In the genomic region with DNA sequence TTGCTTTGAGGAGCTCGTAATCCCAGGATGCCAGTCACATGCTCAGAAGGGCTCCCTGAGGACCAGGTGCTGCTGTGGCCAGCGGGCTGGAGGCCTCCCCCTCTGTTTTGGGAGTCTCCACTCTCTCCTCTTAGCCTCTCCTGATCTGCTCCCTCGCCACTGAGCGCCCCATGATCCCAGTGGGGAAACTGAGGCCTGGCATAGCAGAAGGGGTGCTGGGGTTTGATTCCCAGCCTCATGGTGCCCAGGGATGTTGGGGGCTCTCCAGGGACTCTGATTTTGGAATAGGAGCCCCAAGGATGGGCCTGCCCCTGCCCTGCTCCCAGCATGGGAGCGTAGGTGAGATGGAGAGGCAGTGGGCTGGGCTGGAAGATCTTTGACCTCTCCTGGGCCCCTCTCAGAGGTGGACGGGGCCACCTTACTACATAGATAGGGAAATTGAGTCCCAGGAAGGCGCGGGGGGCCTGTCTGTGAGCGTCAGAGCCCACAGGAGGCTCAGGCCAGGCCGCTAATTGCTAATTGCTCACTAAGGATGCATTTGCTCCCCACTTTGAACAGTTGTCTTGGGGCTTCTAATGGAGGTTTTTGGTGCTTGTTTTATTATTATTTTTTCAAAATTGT, we compare ENCODE assay signal across 9 cellular contexts. TPM values are rescaled to one million over a fixed set of nuclear protein-coding genes. Genes with fewer than 3 reads are reported as not detected.
DNase-seq lines count a peak whose midpoint lies in the region; ATAC-seq and TF ChIP-seq lines count a peak whose summit lies in the region.
"Had no signal": no experiment of that assay in that cellular context is flagged by ENCODE, and none has a peak within 500 bp of the region (broad histone marks: within the 10 kb centered on the region; RNA-seq: fewer than 3 reads in every experiment).

No MANE protein-coding gene starts in this region.

- no peaks in the 10 kb centered on the region for H3K9me3 Mint-ChIP-seq in activated CD4-positive, alpha-beta T cell treated with anti-CD3 and anti-CD28 coated beads, Interleukin-2, amount 10 ng/mL, durations not matched to agents 24 days and 14 days
- H3K9me3 Mint-ChIP-seq in stimulated activated naive B cell treated with anti-CD40 and anti-IgM and Interleukin-4, amounts not matched to agents 10 μg/mL and 1 μg/mL and 100 μg/mL, for 72 hours = no peaks in the 10 kb centered on the region

- TF ChIP-seq CTCF in right atrium auricular region (IDR thresholded peaks at IDR 0.05) (no peak), GM10266 (IDR thresholded peaks at IDR 0.05; ENCODE audit: control insufficient read depth, insufficient read depth, low read depth, missing control alignments) (no peak)

- intact Hi-C loops in activated CD4-positive, alpha-beta T cell treated with anti-CD3 and anti-CD28 coated beads, Interleukin-2, amount 10 ng/mL, durations not matched to agents 24 days and 14 days (cut with micrococcal nuclease) = loop anchor here (1.0 to 5.0 kb wide), 4 partner anchors 8 to 416 kb away; partner anchors contain the start of genes BRD7 and SNX20

- H3K27me3 ChIP-seq in right atrium auricular region = no peaks in the 10 kb centered on the region

- peak overlapping the region; percentile 96 for H3K4me3 Mint-ChIP-seq in activated CD4-positive, alpha-beta T cell treated with anti-CD3 and anti-CD28 coated beads, Interleukin-2, amount 10 ng/mL, durations not matched to agents 24 days and 14 days
- peak overlapping the region; percentile 95 for H3K4me3 Mint-ChIP-seq in T-helper 17 cell
- H3K4me3 Mint-ChIP-seq in stimulated activated naive B cell treated with anti-CD40 and anti-IgM and Interleukin-4, amounts not matched to agents 10 μg/mL and 1 μg/mL and 100 μg/mL, for 72 hours = peak overlapping the region; percentile 89 to 91

- H3K4me3 ChIP-seq in right atrium auricular region = peak overlapping the region in 1 of 2 donors; percentile 49

- no peaks in the 10 kb centered on the region for H3K36me3 ChIP-seq in right atrium auricular region

- peak overlapping the region; percentile 96 for H3K27ac Mint-ChIP-seq in activated CD4-positive, alpha-beta T cell treated with anti-CD3 and anti-CD28 coated beads, Interleukin-2, amount 10 ng/mL, durations not matched to agents 24 days and 14 days
- peak overlapping the region; percentile 98 for H3K27ac Mint-ChIP-seq in T-helper 17 cell
- peak overlapping the region; percentile 97 for H3K27ac Mint-ChIP-seq in stimulated activated naive B cell treated with anti-CD40 and anti-IgM and Interleukin-4, amounts not matched to agents 10 μg/mL and 1 μg/mL and 100 μg/mL, for 72 hours

- DNase-seq in activated CD4-positive, alpha-beta T cell treated with anti-CD3 and anti-CD28 coated beads, Interleukin-2, amount 10 ng/mL, durations not matched to agents 24 days and 14 days = no peak
- DNase-seq in activated CD4-positive, alpha-beta T cell treated with anti-CD3 and anti-CD28 coated beads for 48 hours = no peak
- DNase-seq in T-helper 17 cell = no peak
- DNase-seq in right atrium auricular region (ENCODE audit: low spot score) = no peak
- DNase-seq in stimulated activated naive B cell treated with anti-CD40 and anti-IgM and Interleukin-4, amounts not matched to agents 10 μg/mL and 1 μg/mL and 100 μg/mL, for 72 hours = no peak
- no peak for DNase-seq in GM10266 (ENCODE audit: extremely low spot score)
- no peak for DNase-seq in Kasumi-1 (lab: John Stamatoyannopoulos, UW)
- DNase-seq in NCI-H2196 (lab: John Stamatoyannopoulos, UW; ENCODE audit: unreplicated experiment) = no peak
- DNase-seq: NCI-H446 treated with DMSO at 0.1 percent for 48 hours had no signal

- peaks cover 10% of the 10 kb centered on the region for H3K36me3 Mint-ChIP-seq in activated CD4-positive, alpha-beta T cell treated with anti-CD3 and anti-CD28 coated beads, Interleukin-2, amount 10 ng/mL, durations not matched to agents 24 days and 14 days (ENCODE audit: low read depth)
- peaks cover 3% of the 10 kb centered on the region for H3K36me3 Mint-ChIP-seq in T-helper 17 cell (ENCODE audit: low read depth)
- H3K36me3 Mint-ChIP-seq in stimulated activated naive B cell treated with anti-CD40 and anti-IgM and Interleukin-4, amounts not matched to agents 10 μg/mL and 1 μg/mL and 100 μg/mL, for 72 hours = peaks cover 0 to 3% of the 10 kb centered on the region in 2 donors

- H3K4me1 Mint-ChIP-seq in activated CD4-positive, alpha-beta T cell treated with anti-CD3 and anti-CD28 coated beads, Interleukin-2, amount 10 ng/mL, durations not matched to agents 24 days and 14 days = peaks cover 53% of the 10 kb centered on the region
- peaks cover 56% of the 10 kb centered on the region for H3K4me1 Mint-ChIP-seq in T-helper 17 cell
- H3K4me1 Mint-ChIP-seq in stimulated activated naive B cell treated with anti-CD40 and anti-IgM and Interleukin-4, amounts not matched to agents 10 μg/mL and 1 μg/mL and 100 μg/mL, for 72 hours = peaks cover 42 to 78% of the 10 kb centered on the region in 2 donors

- ATAC-seq in T-helper 17 cell = no peak
- no peak for ATAC-seq in stimulated activated naive B cell treated with anti-CD40 and anti-IgM and Interleukin-4, amounts not matched to agents 10 μg/mL and 1 μg/mL and 100 μg/mL, for 72 hours (replicated peaks)

- peaks cover 0 to 23% of the 10 kb centered on the region in 2 donors for H3K4me1 ChIP-seq in right atrium auricular region

- peak overlapping the region; percentile 51 to 73 for H3K27ac ChIP-seq in right atrium auricular region

- H3K27me3 Mint-ChIP-seq in activated CD4-positive, alpha-beta T cell treated with anti-CD3 and anti-CD28 coated beads, Interleukin-2, amount 10 ng/mL, durations not matched to agents 24 days and 14 days = peaks cover 3% of the 10 kb centered on the region
- H3K27me3 Mint-ChIP-seq in T-helper 17 cell = no peaks in the 10 kb centered on the region
- H3K27me3 Mint-ChIP-seq in stimulated activated naive B cell treated with anti-CD40 and anti-IgM and Interleukin-4, amounts not matched to agents 10 μg/mL and 1 μg/mL and 100 μg/mL, for 72 hours = peaks cover 0 to 16% of the 10 kb centered on the region in 2 donors

- H3K9me3 ChIP-seq in T-helper 17 cell (ENCODE audit: control insufficient read depth, low read length, poor library complexity, severe bottlenecking) (no peaks in the 10 kb centered on the region), right atrium auricular region (no peaks in the 10 kb centered on the region)

RNA-seq across cellular contexts. Expression of gene ADCY7, which starts 0.5 kb away (rescaled TPM):
- 85.6 and 86.2 TPM in 2 replicates for total RNA-seq in activated CD4-positive, alpha-beta T cell treated with anti-CD3 and anti-CD28 coated beads, Interleukin-2, amount 10 ng/mL, durations not matched to agents 24 days and 14 days
- total RNA-seq in T-helper 17 cell (100 to 1,000 TPM; 187 to 203 TPM), right atrium auricular region (10 to 100 TPM in 1 of 2 donors, 1 to 10 TPM in 1; 8.5 to 17.1 TPM)
